In genomic region chr20:63585616-63586565, GRCh38 we compare ENCODE assay signal across 27 cellular contexts. TPM values are rescaled to one million over a fixed set of nuclear protein-coding genes. Genes with fewer than 3 reads are reported as not detected.
DNase-seq lines count a peak whose midpoint lies in the region; ATAC-seq, FAIRE-seq and TF ChIP-seq lines count a peak whose summit lies in the region.
"Had no signal": no experiment of that assay in that cellular context is flagged by ENCODE, and none has a peak within 500 bp of the region (broad histone marks: within the 10 kb centered on the region; RNA-seq: fewer than 3 reads in every experiment).

No MANE protein-coding gene starts in this region.

- BruUV-seq in HepG2 (replicated peaks; lab: Mats Ljungman, UMichigan), result no TSS peak

- peaks cover 27 to 87% (median 73%) of the 10 kb centered on the region in 10 experiments for H3K4me1 ChIP-seq in BLaER1 treated with 17β-estradiol and CSF1 and Interleukin-3, amounts not matched to agents 10 nM and 100 nM
- H3K4me1 ChIP-seq in RWPE2 (ENCODE audit: insufficient read depth, poor library complexity, severe bottlenecking) (no peaks in the 10 kb centered on the region), HepG2 (ENCODE audit: insufficient read depth, low read length) (peaks cover 37% of the 10 kb centered on the region)

- CTCF ChIA-PET in HepG2 (lab: Yijun Ruan, JAX; ENCODE audit: low intra/inter-chr PET ratio, low total read pairs), result no interaction called here

- POLR2A ChIA-PET in HepG2 (lab: Yijun Ruan, JAX), result no interaction called here

- H3K27ac ChIP-seq in BLaER1 treated with 17β-estradiol and CSF1 and Interleukin-3, amounts not matched to agents 10 nM and 100 nM, result peak overlapping the region in 4 of 11 experiments; percentile 32 to 75 (median 52); a peak in 7 of 22 replicates
- H3K27ac ChIP-seq in RWPE2 (ENCODE audit: poor library complexity, severe bottlenecking) (no peak overlapping the region), HepG2 (ENCODE audit: extremely low read length, insufficient read depth, low read length) (no peak overlapping the region)
- H3K27ac ChIP-seq: KMS-11, RWPE1 had no signal

- no peak for TF ChIP-seq RAD21 in HepG2 (CRISPR knock-in tag; IDR thresholded peaks at IDR 0.05)

- no peaks in the 10 kb centered on the region for H3K9me3 ChIP-seq in BLaER1 treated with 17β-estradiol and CSF1 and Interleukin-3, amounts not matched to agents 10 nM and 100 nM (replicated peaks in 1 of 11)
- H3K9me3 ChIP-seq in RWPE2 (ENCODE audit: severe bottlenecking) (no peaks in the 10 kb centered on the region), HepG2 (ENCODE audit: low read length) (no peaks in the 10 kb centered on the region)
- H3K9me3 ChIP-seq: SK-N-SH had no signal

- H3K4me2 ChIP-seq in BLaER1 treated with 17β-estradiol and CSF1 and Interleukin-3, amounts not matched to agents 10 nM and 100 nM, result peak overlapping the region in 8 of 11 experiments; percentile 63 to 98 (median 76); a peak in 19 of 22 replicates
- H3K4me2 ChIP-seq in HepG2 (ENCODE audit: low read depth, low read length), result no peak overlapping the region
- H3K4me2 ChIP-seq: KMS-11, SK-N-SH had no signal

- ATAC-seq in RWPE2 (ENCODE audit: low read depth) (no peak; the same call in 1 of the 3 replicates), HepG2 (no peak)
- ATAC-seq: HCT116, Panc1 had no signal

- H3K27me3 ChIP-seq in BLaER1 treated with 17β-estradiol and CSF1 and Interleukin-3, amounts not matched to agents 10 nM and 100 nM, result peaks cover 0 to 30% (median 0%) of the 10 kb centered on the region in 11 experiments; a peak in 5 of 22 replicates
- H3K27me3 ChIP-seq in RWPE2 (ENCODE audit: insufficient read depth, poor library complexity, severe bottlenecking), result no peaks in the 10 kb centered on the region
- H3K27me3 ChIP-seq in HepG2 (ENCODE audit: control insufficient read depth in 1 of 2, insufficient read depth in 2 of 2, low read length in 2 of 2), result peaks cover 0 to 12% of the 10 kb centered on the region in 2 experiments; a peak in 2 of 5 replicates

- in situ Hi-C loops in HepG2 (cut with HindIII; ENCODE audit: extremely low pct_ligation_motif_present, low pct_unique_long_range_greater_than_20kb), result no loop called here

- H2AFZ ChIP-seq in HepG2 (ENCODE audit: low read length), result no peak overlapping the region

- intact Hi-C loops in HepG2 (cut with micrococcal nuclease; ENCODE audit: unreplicated experiment), result no loop called here
- intact Hi-C loops in posterior vena cava (cut with DNase I), result loop anchor here in 1 of 2 donors (5.0 kb wide), 1 partner anchor 456 kb away; no protein-coding TSS in a partner anchor

- DNase-seq in RWPE2 (ENCODE audit: low spot score) (peak; percentile 80), HepG2 (ENCODE audit: low spot score) (no peak), posterior vena cava (ENCODE audit: low spot score) (peak; percentile 23), NCI-H2196 treated with DMSO at 0.1 percent for 48 hours (lab: John Stamatoyannopoulos, UW; ENCODE audit: unreplicated experiment) (no peak), HUDEP-2 (lab: John Stamatoyannopoulos, UW; ENCODE audit: unreplicated experiment in 76 of 76) (no peak)
- no peak for DNase-seq in stimulated activated CD4-positive, alpha-beta T cell treated with anti-CD3 and anti-CD28 coated beads, Interleukin-2, amount 100 ng/mL, for 48 hours
- DNase-seq: Calu3; CD8-positive, alpha-beta memory T cell; DMS79 treated with DMSO at 0.1 percent for 48 hours; GF-D8; IMR-90; MM.1S; NCI-H2029; NCI-H226; NCI-H510A; NCI-H69; SK-N-SH had no signal

- H3K9ac ChIP-seq in BLaER1 treated with 17β-estradiol and CSF1 and Interleukin-3, amounts not matched to agents 10 nM and 100 nM, result peak overlapping the region in 1 of 11 experiments; percentile 19; a peak in 1 of 22 replicates
- no peak overlapping the region for H3K9ac ChIP-seq in HepG2 (ENCODE audit: insufficient read depth, low read depth, low read length)
- H3K9ac ChIP-seq: KMS-11, SK-N-SH had no signal

- TF ChIP-seq CTCF in RWPE2 (IDR thresholded peaks at IDR 0.05; ENCODE audit: poor library complexity, severe bottlenecking) (no peak), HepG2 (CRISPR knock-in tag; IDR thresholded peaks at IDR 0.05) (no peak)

- no peak for FAIRE-seq in HepG2 (lab: Jason Lieb, UNC)
- FAIRE-seq: GM12891 had no signal

- H3K4me3 ChIP-seq in BLaER1 treated with 17β-estradiol and CSF1 and Interleukin-3, amounts not matched to agents 10 nM and 100 nM, result no peak overlapping the region
- H3K4me3 ChIP-seq in RWPE2 (ENCODE audit: severe bottlenecking) (no peak overlapping the region), HepG2 (replicated peaks in 1 of 3; ENCODE audit: insufficient read depth in 1 of 3, low read depth in 2 of 3, low read length in 3 of 3) (no peak overlapping the region)

- TF ChIP-seq POLR2A in HepG2 (IDR thresholded peaks at IDR 0.05; ENCODE audit: insufficient read depth in 1 of 2, low read depth in 2 of 2, low read length in 2 of 2), result no peak

- H4K20me1 ChIP-seq in BLaER1 treated with 17β-estradiol and CSF1 and Interleukin-3, amounts not matched to agents 10 nM and 100 nM, result peaks cover 5 to 53% (median 31%) of the 10 kb centered on the region in 11 experiments; a peak in 20 of 22 replicates
- no peaks in the 10 kb centered on the region for H4K20me1 ChIP-seq in HepG2 (ENCODE audit: insufficient read depth, low read length)

- TF ChIP-seq EP300 in HepG2 (IDR thresholded peaks at IDR 0.05; ENCODE audit: low read depth in 2 of 2, low read length in 2 of 2) (no peak), HepG2 (CRISPR knock-in tag; IDR thresholded peaks at IDR 0.05; ENCODE audit: borderline replicate concordance) (no peak)

- 59% methylated on average over 22 of the region's 22 CpGs for WGBS in HepG2 (ENCODE audit: low lambda C conversion rate)

- H3K36me3 ChIP-seq in BLaER1 treated with 17β-estradiol and CSF1 and Interleukin-3, amounts not matched to agents 10 nM and 100 nM, result peaks cover 14 to 28% (median 17%) of the 10 kb centered on the region in 11 experiments
- H3K36me3 ChIP-seq in RWPE2 (ENCODE audit: low read depth) (peaks cover 7% of the 10 kb centered on the region; the same call in 1 of the 2 replicates), HepG2 (replicated peaks in 1 of 2; ENCODE audit: control insufficient read depth in 1 of 2, insufficient read depth in 2 of 2, low read length in 2 of 2) (peaks cover 4 to 6% of the 10 kb centered on the region in 2 experiments; a peak in 3 of 5 replicates)

- H3K79me2 ChIP-seq in HepG2 (ENCODE audit: insufficient read depth, low read length), result no peaks in the 10 kb centered on the region

RNA-seq across cellular contexts. Expression of gene HELZ2, which starts 11.9 kb away (rescaled TPM):
- total RNA-seq in HepG2 (2016; rRNA removed; fragmentation: Illumina TruSeq; extraction: Trizol) (8.4 and 10.1 TPM in 2 replicates), posterior vena cava (10 to 100 TPM; 13.7 to 25.5 TPM)
- total RNA-seq in HepG2 (2016; cell fraction: cytosol; rRNA removed; fragmentation: Illumina TruSeq; extraction: Trizol; ENCODE audit: low read depth), result 1.7 and 2.1 TPM in 2 replicates
- 6.8 and 10.0 TPM in 2 replicates for total RNA-seq in HepG2 (2016; cell fraction: insoluble cytoplasmic fraction; rRNA removed; fragmentation: Illumina TruSeq; extraction: Trizol)
- 2.8 and 4.3 TPM in 2 replicates for total RNA-seq in HepG2 (2016; cell fraction: membrane; rRNA removed; fragmentation: Illumina TruSeq; extraction: Trizol)
- total RNA-seq in HepG2 (2016; cell fraction: nucleus; rRNA removed; fragmentation: Illumina TruSeq; extraction: Trizol), result 12.8 and 18.4 TPM in 2 replicates
- polyA plus RNA-seq in HepG2 (2011; rRNA removed), result 9.6 and 16.1 TPM in 2 replicates
- 4.5 and 6.0 TPM in 2 replicates for polyA plus RNA-seq in HepG2 (2011; cell fraction: cytosol; rRNA removed)
- 39.6 and 48.2 TPM in 2 replicates for polyA plus RNA-seq in HepG2 (2011; cell fraction: nucleus; rRNA removed)
- 12.3 and 14.4 TPM in 2 replicates for polyA plus RNA-seq in HepG2 (2012)
- 0.26 and 0.46 TPM in 2 replicates for polyA plus RNA-seq in HepG2 (2016; cell fraction: cytosol; fragmentation: Illumina TruSeq; extraction: Trizol; ENCODE audit: low read depth)
- polyA plus RNA-seq in HepG2 (2016; cell fraction: insoluble cytoplasmic fraction; fragmentation: Illumina TruSeq; extraction: Trizol; ENCODE audit: low read depth), result 5.2 and 6.9 TPM in 2 replicates
- 0.43 and 0.84 TPM in 2 replicates for polyA plus RNA-seq in HepG2 (2016; cell fraction: membrane; fragmentation: Illumina TruSeq; extraction: Trizol; ENCODE audit: low read depth)
- 17.4 and 18.8 TPM in 2 replicates for polyA plus RNA-seq in HepG2 (2016; cell fraction: nucleus; fragmentation: Illumina TruSeq; extraction: Trizol; ENCODE audit: insufficient read depth, low read depth)
- polyA minus RNA-seq in HepG2 (2011; rRNA and poly(A)+ RNA removed; ENCODE audit: low replicate concordance), result 33.2 and 74.9 TPM in 2 replicates
- 41.7 and 42.0 TPM in 2 replicates for polyA minus RNA-seq in HepG2 (2011; cell fraction: cytosol; rRNA and poly(A)+ RNA removed)
- 35.3 and 47.0 TPM in 2 replicates for polyA minus RNA-seq in HepG2 (2011; cell fraction: nucleus; rRNA and poly(A)+ RNA removed)

RNA-seq across cellular contexts. Expression of gene FNDC11, which starts 31.9 kb away (rescaled TPM):
- not detected in 2 replicates for total RNA-seq in HepG2 (2016; rRNA removed; fragmentation: Illumina TruSeq; extraction: Trizol)
- not detected in 2 replicates for total RNA-seq in HepG2 (2016; cell fraction: cytosol; rRNA removed; fragmentation: Illumina TruSeq; extraction: Trizol; ENCODE audit: low read depth)
- not detected in 2 replicates for total RNA-seq in HepG2 (2016; cell fraction: insoluble cytoplasmic fraction; rRNA removed; fragmentation: Illumina TruSeq; extraction: Trizol)
- not detected in 2 replicates for total RNA-seq in HepG2 (2016; cell fraction: membrane; rRNA removed; fragmentation: Illumina TruSeq; extraction: Trizol)
- total RNA-seq in HepG2 (2016; cell fraction: nucleus; rRNA removed; fragmentation: Illumina TruSeq; extraction: Trizol), result not detected in 2 replicates
- 0.07 and 0.13 TPM in 2 replicates for polyA plus RNA-seq in HepG2 (2011; rRNA removed)
- 0.19 and 0.23 TPM in 2 replicates for polyA plus RNA-seq in HepG2 (2011; cell fraction: cytosol; rRNA removed)
- polyA plus RNA-seq in HepG2 (2011; cell fraction: nucleus; rRNA removed), result 0.45 and 0.48 TPM in 2 replicates
- 0.05 TPM in 1 of 2 replicates, not detected in the other for polyA plus RNA-seq in HepG2 (2012)
- not detected in 2 replicates for polyA plus RNA-seq in HepG2 (2016; cell fraction: cytosol; fragmentation: Illumina TruSeq; extraction: Trizol; ENCODE audit: low read depth)
- not detected in 2 replicates for polyA plus RNA-seq in HepG2 (2016; cell fraction: insoluble cytoplasmic fraction; fragmentation: Illumina TruSeq; extraction: Trizol; ENCODE audit: low read depth)
- polyA plus RNA-seq in HepG2 (2016; cell fraction: membrane; fragmentation: Illumina TruSeq; extraction: Trizol; ENCODE audit: low read depth), result not detected in 2 replicates
- polyA plus RNA-seq in HepG2 (2016; cell fraction: nucleus; fragmentation: Illumina TruSeq; extraction: Trizol; ENCODE audit: insufficient read depth, low read depth), result not detected in 2 replicates
- 0.10 and 0.84 TPM in 2 replicates for polyA minus RNA-seq in HepG2 (2011; rRNA and poly(A)+ RNA removed; ENCODE audit: low replicate concordance)
- not detected in 2 replicates for polyA minus RNA-seq in HepG2 (2011; cell fraction: cytosol; rRNA and poly(A)+ RNA removed)
- polyA minus RNA-seq in HepG2 (2011; cell fraction: nucleus; rRNA and poly(A)+ RNA removed), result not detected in 2 replicates
- under 1 TPM in 1 of 2 donors, not detected in 1; 0.19 TPM for total RNA-seq in posterior vena cava
- total RNA-seq: Calu3, H4, HT1080 had no signal
- polyA plus RNA-seq: CD14-positive monocyte; CD8-positive, alpha-beta memory T cell had no signal

RNA-seq across cellular contexts. Expression of gene SRMS, which starts 38.3 kb away (rescaled TPM):
- not detected in 2 replicates for total RNA-seq in HepG2 (2016; rRNA removed; fragmentation: Illumina TruSeq; extraction: Trizol)
- not detected in 2 replicates for total RNA-seq in HepG2 (2016; cell fraction: cytosol; rRNA removed; fragmentation: Illumina TruSeq; extraction: Trizol; ENCODE audit: low read depth)
- total RNA-seq in HepG2 (2016; cell fraction: insoluble cytoplasmic fraction; rRNA removed; fragmentation: Illumina TruSeq; extraction: Trizol), result not detected in 2 replicates
- total RNA-seq in HepG2 (2016; cell fraction: membrane; rRNA removed; fragmentation: Illumina TruSeq; extraction: Trizol), result not detected in 2 replicates
- total RNA-seq in HepG2 (2016; cell fraction: nucleus; rRNA removed; fragmentation: Illumina TruSeq; extraction: Trizol), result not detected in 2 replicates
- polyA plus RNA-seq in HepG2 (2011; rRNA removed), result 0.09 TPM in 1 of 2 replicates, not detected in the other
- not detected in 2 replicates for polyA plus RNA-seq in HepG2 (2011; cell fraction: cytosol; rRNA removed)
- polyA plus RNA-seq in HepG2 (2011; cell fraction: nucleus; rRNA removed), result 0.10 and 0.37 TPM in 2 replicates
- 0.17 TPM in 1 of 2 replicates, not detected in the other for polyA plus RNA-seq in HepG2 (2012)
- not detected in 2 replicates for polyA plus RNA-seq in HepG2 (2016; cell fraction: cytosol; fragmentation: Illumina TruSeq; extraction: Trizol; ENCODE audit: low read depth)
- polyA plus RNA-seq in HepG2 (2016; cell fraction: insoluble cytoplasmic fraction; fragmentation: Illumina TruSeq; extraction: Trizol; ENCODE audit: low read depth), result not detected in 2 replicates
- polyA plus RNA-seq in HepG2 (2016; cell fraction: membrane; fragmentation: Illumina TruSeq; extraction: Trizol; ENCODE audit: low read depth), result not detected in 2 replicates
- polyA plus RNA-seq in HepG2 (2016; cell fraction: nucleus; fragmentation: Illumina TruSeq; extraction: Trizol; ENCODE audit: insufficient read depth, low read depth), result not detected in 2 replicates
- 0.28 TPM in 1 of 2 replicates, not detected in the other for polyA minus RNA-seq in HepG2 (2011; rRNA and poly(A)+ RNA removed; ENCODE audit: low replicate concordance)
- polyA minus RNA-seq in HepG2 (2011; cell fraction: cytosol; rRNA and poly(A)+ RNA removed), result not detected in 2 replicates
- not detected in 2 replicates for polyA minus RNA-seq in HepG2 (2011; cell fraction: nucleus; rRNA and poly(A)+ RNA removed)
- not detected for total RNA-seq in posterior vena cava
- total RNA-seq: A673; Calu3; CD8-positive, alpha-beta memory T cell; H4; HT1080; IMR-90 had no signal
- polyA plus RNA-seq: CD14-positive monocyte; CD8-positive, alpha-beta memory T cell; IMR-90; SK-N-SH had no signal

RNA-seq across cellular contexts. Expression of gene GMEB2, which starts 41.0 kb away (rescaled TPM):
- total RNA-seq in HepG2 (2016; rRNA removed; fragmentation: Illumina TruSeq; extraction: Trizol) (11.6 and 12.4 TPM in 2 replicates), posterior vena cava (1 to 10 TPM; 6.9 to 8.8 TPM)
- total RNA-seq in HepG2 (2016; cell fraction: cytosol; rRNA removed; fragmentation: Illumina TruSeq; extraction: Trizol; ENCODE audit: low read depth), result 2.2 and 2.3 TPM in 2 replicates
- 9.6 and 12.4 TPM in 2 replicates for total RNA-seq in HepG2 (2016; cell fraction: insoluble cytoplasmic fraction; rRNA removed; fragmentation: Illumina TruSeq; extraction: Trizol)
- total RNA-seq in HepG2 (2016; cell fraction: membrane; rRNA removed; fragmentation: Illumina TruSeq; extraction: Trizol), result 6.9 and 7.8 TPM in 2 replicates
- 7.8 and 10.3 TPM in 2 replicates for total RNA-seq in HepG2 (2016; cell fraction: nucleus; rRNA removed; fragmentation: Illumina TruSeq; extraction: Trizol)
- 10.6 and 11.5 TPM in 2 replicates for polyA plus RNA-seq in HepG2 (2011; rRNA removed)
- 8.5 and 9.9 TPM in 2 replicates for polyA plus RNA-seq in HepG2 (2011; cell fraction: cytosol; rRNA removed)
- polyA plus RNA-seq in HepG2 (2011; cell fraction: nucleus; rRNA removed), result 20.2 and 24.4 TPM in 2 replicates
- polyA plus RNA-seq in HepG2 (2012), result 6.9 and 8.7 TPM in 2 replicates
- 1.5 TPM in 2 replicates for polyA plus RNA-seq in HepG2 (2016; cell fraction: cytosol; fragmentation: Illumina TruSeq; extraction: Trizol; ENCODE audit: low read depth)
- 9.6 and 12.8 TPM in 2 replicates for polyA plus RNA-seq in HepG2 (2016; cell fraction: insoluble cytoplasmic fraction; fragmentation: Illumina TruSeq; extraction: Trizol; ENCODE audit: low read depth)
- polyA plus RNA-seq in HepG2 (2016; cell fraction: membrane; fragmentation: Illumina TruSeq; extraction: Trizol; ENCODE audit: low read depth), result 3.9 and 4.4 TPM in 2 replicates
- polyA plus RNA-seq in HepG2 (2016; cell fraction: nucleus; fragmentation: Illumina TruSeq; extraction: Trizol; ENCODE audit: insufficient read depth, low read depth), result 17.0 TPM in 2 replicates
- 9.4 and 15.1 TPM in 2 replicates for polyA minus RNA-seq in HepG2 (2011; rRNA and poly(A)+ RNA removed; ENCODE audit: low replicate concordance)
- polyA minus RNA-seq in HepG2 (2011; cell fraction: cytosol; rRNA and poly(A)+ RNA removed), result 6.5 and 6.7 TPM in 2 replicates
- polyA minus RNA-seq in HepG2 (2011; cell fraction: nucleus; rRNA and poly(A)+ RNA removed), result 5.6 and 6.2 TPM in 2 replicates

RNA-seq across cellular contexts. Expression of gene PTK6, which starts 48.7 kb away (rescaled TPM):
- total RNA-seq in HepG2 (2016; rRNA removed; fragmentation: Illumina TruSeq; extraction: Trizol), result not detected in 2 replicates
- total RNA-seq in HepG2 (2016; cell fraction: cytosol; rRNA removed; fragmentation: Illumina TruSeq; extraction: Trizol; ENCODE audit: low read depth), result not detected in 2 replicates
- total RNA-seq in HepG2 (2016; cell fraction: insoluble cytoplasmic fraction; rRNA removed; fragmentation: Illumina TruSeq; extraction: Trizol), result not detected in 2 replicates
- total RNA-seq in HepG2 (2016; cell fraction: membrane; rRNA removed; fragmentation: Illumina TruSeq; extraction: Trizol), result not detected in 2 replicates
- not detected in 2 replicates for total RNA-seq in HepG2 (2016; cell fraction: nucleus; rRNA removed; fragmentation: Illumina TruSeq; extraction: Trizol)
- polyA plus RNA-seq in HepG2 (2011; rRNA removed), result 0.07 and 0.08 TPM in 2 replicates
- 0.05 and 0.08 TPM in 2 replicates for polyA plus RNA-seq in HepG2 (2011; cell fraction: cytosol; rRNA removed)
- 0.27 and 0.42 TPM in 2 replicates for polyA plus RNA-seq in HepG2 (2011; cell fraction: nucleus; rRNA removed)
- polyA plus RNA-seq in HepG2 (2012), result 0.09 and 0.11 TPM in 2 replicates
- polyA plus RNA-seq in HepG2 (2016; cell fraction: cytosol; fragmentation: Illumina TruSeq; extraction: Trizol; ENCODE audit: low read depth), result not detected in 2 replicates
- not detected in 2 replicates for polyA plus RNA-seq in HepG2 (2016; cell fraction: insoluble cytoplasmic fraction; fragmentation: Illumina TruSeq; extraction: Trizol; ENCODE audit: low read depth)
- not detected in 2 replicates for polyA plus RNA-seq in HepG2 (2016; cell fraction: membrane; fragmentation: Illumina TruSeq; extraction: Trizol; ENCODE audit: low read depth)
- not detected in 2 replicates for polyA plus RNA-seq in HepG2 (2016; cell fraction: nucleus; fragmentation: Illumina TruSeq; extraction: Trizol; ENCODE audit: insufficient read depth, low read depth)
- polyA minus RNA-seq in HepG2 (2011; rRNA and poly(A)+ RNA removed; ENCODE audit: low replicate concordance), result 0.18 and 9.4 TPM in 2 replicates
- not detected in 2 replicates for polyA minus RNA-seq in HepG2 (2011; cell fraction: cytosol; rRNA and poly(A)+ RNA removed)
- polyA minus RNA-seq in HepG2 (2011; cell fraction: nucleus; rRNA and poly(A)+ RNA removed), result 0.12 and 0.13 TPM in 2 replicates
- under 1 TPM in 1 of 2 donors, not detected in 1; 0.60 TPM for total RNA-seq in posterior vena cava
- total RNA-seq: A673, H4, HT1080, IMR-90 had no signal
- polyA plus RNA-seq: IMR-90 had no signal

Comparison
In these comparisons a context has a peak if more than half of its experiments do, and no peak if none do; other contexts are left out.
1. DNase-seq: peak in RWPE2 (single experiment) and posterior vena cava (single experiment); none in HepG2 (single experiment), NCI-H2196 treated with DMSO at 0.1 percent for 48 hours (single experiment), HUDEP-2 (0 of 76) and stimulated activated CD4-positive, alpha-beta T cell treated with anti-CD3 and anti-CD28 coated beads, Interleukin-2, amount 100 ng/mL, for 48 hours (0 of 2).